Comparison of ENCODE assay signal across 1 cellular context in genomic region chr16:57815987-57816745, GRCh38.
TF ChIP-seq lines count a peak whose summit lies in the region.

No MANE protein-coding gene starts in this region.

TF ChIP-seq in GM12878, 131 proteins besides CTCF, POLR2A, EP300 and RAD21 (continued from another document and continues in another):
- TF ChIP-seq, protein P1, sequence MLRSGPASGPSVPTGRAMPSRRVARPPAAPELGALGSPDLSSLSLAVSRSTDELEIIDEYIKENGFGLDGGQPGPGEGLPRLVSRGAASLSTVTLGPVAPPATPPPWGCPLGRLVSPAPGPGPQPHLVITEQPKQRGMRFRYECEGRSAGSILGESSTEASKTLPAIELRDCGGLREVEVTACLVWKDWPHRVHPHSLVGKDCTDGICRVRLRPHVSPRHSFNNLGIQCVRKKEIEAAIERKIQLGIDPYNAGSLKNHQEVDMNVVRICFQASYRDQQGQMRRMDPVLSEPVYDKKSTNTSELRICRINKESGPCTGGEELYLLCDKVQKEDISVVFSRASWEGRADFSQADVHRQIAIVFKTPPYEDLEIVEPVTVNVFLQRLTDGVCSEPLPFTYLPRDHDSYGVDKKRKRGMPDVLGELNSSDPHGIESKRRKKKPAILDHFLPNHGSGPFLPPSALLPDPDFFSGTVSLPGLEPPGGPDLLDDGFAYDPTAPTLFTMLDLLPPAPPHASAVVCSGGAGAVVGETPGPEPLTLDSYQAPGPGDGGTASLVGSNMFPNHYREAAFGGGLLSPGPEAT (IDR thresholded peaks at IDR 0.05; ENCODE audit: low read depth), result no peak
- no peak for TF ChIP-seq MYC (IDR thresholded peaks at IDR 0.05; ENCODE audit: insufficient read depth, insufficient read length, insufficient replicate concordance, low read length, severe bottlenecking)
- peak; percentile 64 for TF ChIP-seq PKNOX1 (IDR thresholded peaks at IDR 0.05)
- no peak for TF ChIP-seq E4F1 (IDR thresholded peaks at IDR 0.05; ENCODE audit: borderline replicate concordance, partially characterized antibody)
- no peak for TF ChIP-seq ATF3 (IDR thresholded peaks at IDR 0.05; ENCODE audit: borderline replicate concordance, extremely low read depth, low read depth, low read length)
- no peak for TF ChIP-seq CBFB (IDR thresholded peaks at IDR 0.05; ENCODE audit: low read depth)
- TF ChIP-seq BCLAF1 (IDR thresholded peaks at IDR 0.05), result no peak
- no peak for TF ChIP-seq ZBED1 (IDR thresholded peaks at IDR 0.05; ENCODE audit: borderline replicate concordance)
- TF ChIP-seq, protein P2, sequence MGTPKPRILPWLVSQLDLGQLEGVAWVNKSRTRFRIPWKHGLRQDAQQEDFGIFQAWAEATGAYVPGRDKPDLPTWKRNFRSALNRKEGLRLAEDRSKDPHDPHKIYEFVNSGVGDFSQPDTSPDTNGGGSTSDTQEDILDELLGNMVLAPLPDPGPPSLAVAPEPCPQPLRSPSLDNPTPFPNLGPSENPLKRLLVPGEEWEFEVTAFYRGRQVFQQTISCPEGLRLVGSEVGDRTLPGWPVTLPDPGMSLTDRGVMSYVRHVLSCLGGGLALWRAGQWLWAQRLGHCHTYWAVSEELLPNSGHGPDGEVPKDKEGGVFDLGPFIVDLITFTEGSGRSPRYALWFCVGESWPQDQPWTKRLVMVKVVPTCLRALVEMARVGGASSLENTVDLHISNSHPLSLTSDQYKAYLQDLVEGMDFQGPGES (IDR thresholded peaks at IDR 0.05), result no peak
- TF ChIP-seq, protein P3, sequence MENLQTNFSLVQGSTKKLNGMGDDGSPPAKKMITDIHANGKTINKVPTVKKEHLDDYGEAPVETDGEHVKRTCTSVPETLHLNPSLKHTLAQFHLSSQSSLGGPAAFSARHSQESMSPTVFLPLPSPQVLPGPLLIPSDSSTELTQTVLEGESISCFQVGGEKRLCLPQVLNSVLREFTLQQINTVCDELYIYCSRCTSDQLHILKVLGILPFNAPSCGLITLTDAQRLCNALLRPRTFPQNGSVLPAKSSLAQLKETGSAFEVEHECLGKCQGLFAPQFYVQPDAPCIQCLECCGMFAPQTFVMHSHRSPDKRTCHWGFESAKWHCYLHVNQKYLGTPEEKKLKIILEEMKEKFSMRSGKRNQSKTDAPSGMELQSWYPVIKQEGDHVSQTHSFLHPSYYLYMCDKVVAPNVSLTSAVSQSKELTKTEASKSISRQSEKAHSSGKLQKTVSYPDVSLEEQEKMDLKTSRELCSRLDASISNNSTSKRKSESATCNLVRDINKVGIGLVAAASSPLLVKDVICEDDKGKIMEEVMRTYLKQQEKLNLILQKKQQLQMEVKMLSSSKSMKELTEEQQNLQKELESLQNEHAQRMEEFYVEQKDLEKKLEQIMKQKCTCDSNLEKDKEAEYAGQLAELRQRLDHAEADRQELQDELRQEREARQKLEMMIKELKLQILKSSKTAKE (IDR thresholded peaks at IDR 0.05; ENCODE audit: low read depth, poor library complexity, severe bottlenecking), result no peak
- no peak for TF ChIP-seq ZZZ3 (IDR thresholded peaks at IDR 0.05; ENCODE audit: control insufficient read depth, insufficient read length, low read depth)
- TF ChIP-seq RUNX3 (IDR thresholded peaks at IDR 0.05; ENCODE audit: low read length), result peak; percentile 36; the same call in 1 of the 2 replicates
- TF ChIP-seq SIX5 (IDR thresholded peaks at IDR 0.05; ENCODE audit: low read depth, low read length, severe bottlenecking), result no peak
- TF ChIP-seq SIN3A (IDR thresholded peaks at IDR 0.05; ENCODE audit: low read depth, low read length), result no peak
- TF ChIP-seq NRF1 (conservative IDR thresholded peaks at IDR 0.05; ENCODE audit: low read depth, low read length), result no peak
- TF ChIP-seq, protein P4, sequence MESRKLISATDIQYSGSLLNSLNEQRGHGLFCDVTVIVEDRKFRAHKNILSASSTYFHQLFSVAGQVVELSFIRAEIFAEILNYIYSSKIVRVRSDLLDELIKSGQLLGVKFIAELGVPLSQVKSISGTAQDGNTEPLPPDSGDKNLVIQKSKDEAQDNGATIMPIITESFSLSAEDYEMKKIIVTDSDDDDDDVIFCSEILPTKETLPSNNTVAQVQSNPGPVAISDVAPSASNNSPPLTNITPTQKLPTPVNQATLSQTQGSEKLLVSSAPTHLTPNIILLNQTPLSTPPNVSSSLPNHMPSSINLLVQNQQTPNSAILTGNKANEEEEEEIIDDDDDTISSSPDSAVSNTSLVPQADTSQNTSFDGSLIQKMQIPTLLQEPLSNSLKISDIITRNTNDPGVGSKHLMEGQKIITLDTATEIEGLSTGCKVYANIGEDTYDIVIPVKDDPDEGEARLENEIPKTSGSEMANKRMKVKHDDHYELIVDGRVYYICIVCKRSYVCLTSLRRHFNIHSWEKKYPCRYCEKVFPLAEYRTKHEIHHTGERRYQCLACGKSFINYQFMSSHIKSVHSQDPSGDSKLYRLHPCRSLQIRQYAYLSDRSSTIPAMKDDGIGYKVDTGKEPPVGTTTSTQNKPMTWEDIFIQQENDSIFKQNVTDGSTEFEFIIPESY (IDR thresholded peaks at IDR 0.05), result no peak
- TF ChIP-seq HDAC6 (IDR thresholded peaks at IDR 0.05; ENCODE audit: unreplicated experiment), result no peak
- TF ChIP-seq, protein P5, sequence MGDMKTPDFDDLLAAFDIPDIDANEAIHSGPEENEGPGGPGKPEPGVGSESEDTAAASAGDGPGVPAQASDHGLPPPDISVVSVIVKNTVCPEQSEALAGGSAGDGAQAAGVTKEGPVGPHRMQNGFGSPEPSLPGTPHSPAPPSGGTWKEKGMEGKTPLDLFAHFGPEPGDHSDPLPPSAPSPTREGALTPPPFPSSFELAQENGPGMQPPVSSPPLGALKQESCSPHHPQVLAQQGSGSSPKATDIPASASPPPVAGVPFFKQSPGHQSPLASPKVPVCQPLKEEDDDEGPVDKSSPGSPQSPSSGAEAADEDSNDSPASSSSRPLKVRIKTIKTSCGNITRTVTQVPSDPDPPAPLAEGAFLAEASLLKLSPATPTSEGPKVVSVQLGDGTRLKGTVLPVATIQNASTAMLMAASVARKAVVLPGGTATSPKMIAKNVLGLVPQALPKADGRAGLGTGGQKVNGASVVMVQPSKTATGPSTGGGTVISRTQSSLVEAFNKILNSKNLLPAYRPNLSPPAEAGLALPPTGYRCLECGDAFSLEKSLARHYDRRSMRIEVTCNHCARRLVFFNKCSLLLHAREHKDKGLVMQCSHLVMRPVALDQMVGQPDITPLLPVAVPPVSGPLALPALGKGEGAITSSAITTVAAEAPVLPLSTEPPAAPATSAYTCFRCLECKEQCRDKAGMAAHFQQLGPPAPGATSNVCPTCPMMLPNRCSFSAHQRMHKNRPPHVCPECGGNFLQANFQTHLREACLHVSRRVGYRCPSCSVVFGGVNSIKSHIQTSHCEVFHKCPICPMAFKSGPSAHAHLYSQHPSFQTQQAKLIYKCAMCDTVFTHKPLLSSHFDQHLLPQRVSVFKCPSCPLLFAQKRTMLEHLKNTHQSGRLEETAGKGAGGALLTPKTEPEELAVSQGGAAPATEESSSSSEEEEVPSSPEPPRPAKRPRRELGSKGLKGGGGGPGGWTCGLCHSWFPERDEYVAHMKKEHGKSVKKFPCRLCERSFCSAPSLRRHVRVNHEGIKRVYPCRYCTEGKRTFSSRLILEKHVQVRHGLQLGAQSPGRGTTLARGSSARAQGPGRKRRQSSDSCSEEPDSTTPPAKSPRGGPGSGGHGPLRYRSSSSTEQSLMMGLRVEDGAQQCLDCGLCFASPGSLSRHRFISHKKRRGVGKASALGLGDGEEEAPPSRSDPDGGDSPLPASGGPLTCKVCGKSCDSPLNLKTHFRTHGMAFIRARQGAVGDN (IDR thresholded peaks at IDR 0.05), result no peak
- no peak for TF ChIP-seq PRDM15 (CRISPR knock-in tag; IDR thresholded peaks at IDR 0.05)
- no peak for TF ChIP-seq ZBTB4 (CRISPR knock-in tag; IDR thresholded peaks at IDR 0.05)
- no peak for TF ChIP-seq TCF7 (IDR thresholded peaks at IDR 0.05; ENCODE audit: borderline replicate concordance)
